Comparison of ENCODE assay signal across 23 cellular contexts in the genomic region with DNA sequence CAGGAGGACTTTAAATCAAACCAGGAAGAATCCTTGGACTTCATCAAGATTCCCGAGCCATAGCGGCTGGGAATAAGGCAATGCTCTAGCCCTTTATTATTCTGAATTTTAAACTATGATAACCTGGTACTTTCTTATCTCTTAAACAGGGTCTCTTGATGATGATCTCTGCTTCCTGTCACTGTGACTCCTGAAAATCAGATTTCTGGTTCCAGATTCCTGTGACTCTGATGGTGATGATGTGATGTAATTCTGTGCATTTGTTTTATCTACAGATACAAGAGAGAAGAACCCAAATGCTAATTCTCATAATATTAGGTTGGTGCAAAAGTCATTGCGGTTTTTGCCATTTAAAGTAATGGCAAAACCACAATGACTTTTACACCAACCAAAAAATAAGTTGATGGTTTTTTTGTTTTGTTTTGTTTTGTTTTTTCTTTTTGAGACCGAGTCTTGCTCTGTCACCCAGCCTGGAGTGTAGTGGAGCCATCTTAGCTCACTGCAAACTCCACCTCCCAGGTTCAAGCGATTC.
DNase-seq lines count a peak whose midpoint lies in the region; ATAC-seq, FAIRE-seq and TF ChIP-seq lines count a peak whose summit lies in the region.
"Had no signal": no experiment of that assay in that cellular context is flagged by ENCODE, and none has a peak within 500 bp of the region (broad histone marks: within the 10 kb centered on the region; RNA-seq: fewer than 3 reads in every experiment).

No MANE protein-coding gene starts in this region.

- DNase-seq in HepG2 (ENCODE audit: low spot score) (no peak), right lobe of liver (no peak), WERI-Rb-1 (no peak), keratinocyte (ENCODE audit: low read depth, low spot score) (no peak), SIG-M5 treated with dmso at 0.1 percent for 504 hours (lab: John Stamatoyannopoulos, UW; ENCODE audit: unreplicated experiment) (no peak), RPMI8226 (no peak)
- DNase-seq in T-helper 2 cell treated with Interferon-gamma antibody and Interleukin-4, amounts not matched to agents 5 μg/mL and 100 μg/mL, for 36 hours (ENCODE audit: low spot score): no peak
- DNase-seq: 8988T; ACHN; AML-193; C1 segment of cervical spinal cord; Calu3; CD4-positive, alpha-beta memory T cell; COR-L47; DMS53; DMS79 treated with DMSO at 0.1 percent for 48 hours; GF-D8; GOT3 had no signal

- no peak overlapping the region for H3K27ac ChIP-seq in HepG2 (ENCODE audit: extremely low read length, insufficient read depth, low read length)
- no peak overlapping the region for H3K27ac ChIP-seq in right lobe of liver
- peak overlapping the region; percentile 8; the same call in 1 of the 2 replicates for H3K27ac ChIP-seq in WERI-Rb-1
- no peak overlapping the region for H3K27ac ChIP-seq in keratinocyte (ENCODE audit: control insufficient read depth, insufficient read depth, low read length)
- H3K27ac ChIP-seq: A549 had no signal

- 52% methylated on average over 5 of the region's 5 CpGs for WGBS in HepG2 (ENCODE audit: low lambda C conversion rate)
- WGBS in right lobe of liver (ENCODE audit: insufficient coverage, low coverage, low lambda C conversion rate, missing lambda C conversion rate): 84% methylated on average over 5 of the region's 5 CpGs

- POLR2A ChIA-PET in HepG2 (lab: Yijun Ruan, JAX): no interaction called here

- H3K4me3 Mint-ChIP-seq in T-helper 2 cell treated with Interferon-gamma antibody and Interleukin-4, amounts not matched to agents 5 μg/mL and 100 μg/mL, for 36 hours: no peak overlapping the region
- H3K4me3 Mint-ChIP-seq: CD4-positive, alpha-beta memory T cell had no signal

- H3K36me3 Mint-ChIP-seq in T-helper 2 cell treated with Interferon-gamma antibody and Interleukin-4, amounts not matched to agents 5 μg/mL and 100 μg/mL, for 36 hours (ENCODE audit: low read depth): no peaks in the 10 kb centered on the region
- H3K36me3 Mint-ChIP-seq: CD4-positive, alpha-beta memory T cell had no signal

- H3K27me3 ChIP-seq in HepG2 (ENCODE audit: control insufficient read depth in 1 of 2, insufficient read depth in 2 of 2, low read length in 2 of 2) (no peaks in the 10 kb centered on the region; a peak in 1 of 5 replicates), right lobe of liver (no peaks in the 10 kb centered on the region), WERI-Rb-1 (ENCODE audit: insufficient read depth, low read depth, severe bottlenecking) (no peaks in the 10 kb centered on the region), keratinocyte (ENCODE audit: control insufficient read depth, extremely low read depth, insufficient read depth, low read length) (no peaks in the 10 kb centered on the region)

- H3K79me2 ChIP-seq in HepG2 (ENCODE audit: insufficient read depth, low read length) (no peaks in the 10 kb centered on the region), keratinocyte (ENCODE audit: control insufficient read depth, insufficient read depth, low read length) (no peaks in the 10 kb centered on the region)

- no peak overlapping the region for H2AFZ ChIP-seq in HepG2 (ENCODE audit: low read length)
- no peak overlapping the region for H2AFZ ChIP-seq in keratinocyte (ENCODE audit: control insufficient read depth, low read length)

- FAIRE-seq in HepG2 (lab: Jason Lieb, UNC): no peak
- FAIRE-seq in keratinocyte (lab: Jason Lieb, UNC): peak; percentile 32
- FAIRE-seq: A549, GM12891, GM18507, H54 had no signal

- H3K4me2 ChIP-seq in HepG2 (ENCODE audit: low read depth, low read length) (no peak overlapping the region), keratinocyte (ENCODE audit: control insufficient read depth, extremely low read depth, insufficient read depth, low read depth, low read length) (no peak overlapping the region)
- H3K4me2 ChIP-seq: A549 had no signal

- no peaks in the 10 kb centered on the region for H3K9me3 Mint-ChIP-seq in T-helper 2 cell treated with Interferon-gamma antibody and Interleukin-4, amounts not matched to agents 5 μg/mL and 100 μg/mL, for 36 hours
- H3K9me3 Mint-ChIP-seq: CD4-positive, alpha-beta memory T cell had no signal

- H3K36me3 ChIP-seq in HepG2 (replicated peaks in 1 of 2; ENCODE audit: control insufficient read depth in 1 of 2, insufficient read depth in 2 of 2, low read length in 2 of 2): no peaks in the 10 kb centered on the region
- no peaks in the 10 kb centered on the region for H3K36me3 ChIP-seq in right lobe of liver
- H3K36me3 ChIP-seq in WERI-Rb-1: no peaks in the 10 kb centered on the region
- H3K36me3 ChIP-seq in keratinocyte (ENCODE audit: control insufficient read depth in 2 of 2, extremely low read depth in 1 of 2, insufficient read depth in 2 of 2, low read length in 2 of 2): no peaks in the 10 kb centered on the region
- H3K36me3 ChIP-seq: HAP-1 had no signal

- H3K4me1 ChIP-seq in HepG2 (ENCODE audit: insufficient read depth, low read length) (peaks cover 8% of the 10 kb centered on the region), right lobe of liver (peaks cover 0 to 20% (median 3%) of the 10 kb centered on the region in 4 donors), keratinocyte (ENCODE audit: control insufficient read depth, extremely low read depth, insufficient read depth, low read length) (peaks cover 13% of the 10 kb centered on the region)
- H3K4me1 ChIP-seq: HAP-1 had no signal

- ATAC-seq in HepG2: no peak
- no peak for ATAC-seq in right lobe of liver
- ATAC-seq: A549 had no signal

- TF ChIP-seq RAD21 in HepG2 (CRISPR knock-in tag; IDR thresholded peaks at IDR 0.05): no peak

- TF ChIP-seq CTCF in HepG2 (CRISPR knock-in tag; IDR thresholded peaks at IDR 0.05) (no peak), right lobe of liver (IDR thresholded peaks at IDR 0.05) (no peak), WERI-Rb-1 (IDR thresholded peaks at IDR 0.05; ENCODE audit: low read depth, low read length) (no peak), keratinocyte (optimal IDR thresholded peaks at IDR 0.05 in 1 of 3, IDR thresholded peaks at IDR 0.05 in 1 of 3, conservative IDR thresholded peaks at IDR 0.05 in 1 of 3; ENCODE audit: extremely low read depth in 1 of 3, insufficient read depth in 2 of 3, low read length in 3 of 3) (no peak)

- H3K4me3 ChIP-seq in HepG2 (replicated peaks in 1 of 3; ENCODE audit: insufficient read depth in 1 of 3, low read depth in 2 of 3, low read length in 3 of 3) (no peak overlapping the region), right lobe of liver (no peak overlapping the region), WERI-Rb-1 (ENCODE audit: low read depth, low read length) (no peak overlapping the region), keratinocyte (ENCODE audit: control insufficient read depth in 2 of 3, extremely low read depth in 1 of 3, insufficient read depth in 2 of 3, low read depth in 1 of 3, low read length in 3 of 3) (no peak overlapping the region)
- H3K4me3 ChIP-seq: A549, HAP-1 had no signal

- TF ChIP-seq POLR2A in HepG2 (IDR thresholded peaks at IDR 0.05; ENCODE audit: insufficient read depth in 1 of 2, low read depth in 2 of 2, low read length in 2 of 2) (no peak), right lobe of liver (IDR thresholded peaks at IDR 0.05) (no peak)

- in situ Hi-C loops in HepG2 (cut with HindIII; ENCODE audit: extremely low pct_ligation_motif_present, low pct_unique_long_range_greater_than_20kb): no loop called here

- H3K27ac Mint-ChIP-seq in T-helper 2 cell treated with Interferon-gamma antibody and Interleukin-4, amounts not matched to agents 5 μg/mL and 100 μg/mL, for 36 hours: no peak overlapping the region
- H3K27ac Mint-ChIP-seq: CD4-positive, alpha-beta memory T cell had no signal

- dilution Hi-C loops in keratinocyte (cut with MboI; ENCODE audit: extremely low pct_ligation_motif_present, low sequenced_read_pairs): no loop called here

- H3K9me3 ChIP-seq in HepG2 (ENCODE audit: low read length): no peaks in the 10 kb centered on the region
- no peaks in the 10 kb centered on the region for H3K9me3 ChIP-seq in right lobe of liver
- H3K9me3 ChIP-seq in WERI-Rb-1 (ENCODE audit: severe bottlenecking): no peaks in the 10 kb centered on the region
- no peaks in the 10 kb centered on the region for H3K9me3 ChIP-seq in keratinocyte (ENCODE audit: control insufficient read depth, low read depth, low read length)
- H3K9me3 ChIP-seq: A549, HAP-1 had no signal

- H4K20me1 ChIP-seq in HepG2 (ENCODE audit: insufficient read depth, low read length): no peaks in the 10 kb centered on the region
- no peaks in the 10 kb centered on the region for H4K20me1 ChIP-seq in keratinocyte (ENCODE audit: control insufficient read depth, extremely low read depth, insufficient read depth, low read length)

- no TSS peak for BruUV-seq in HepG2 (replicated peaks; lab: Mats Ljungman, UMichigan)

- no peaks in the 10 kb centered on the region for H3K9me1 ChIP-seq in keratinocyte (ENCODE audit: control insufficient read depth, extremely low read depth, insufficient read depth, low read length)

- intact Hi-C loops in HepG2 (cut with micrococcal nuclease; ENCODE audit: unreplicated experiment): no loop called here
- intact Hi-C loops in right lobe of liver (cut with DNase I): no loop called here

- H3K9ac ChIP-seq in HepG2 (ENCODE audit: insufficient read depth, low read depth, low read length): no peak overlapping the region
- no peak overlapping the region for H3K9ac ChIP-seq in keratinocyte (ENCODE audit: control insufficient read depth, extremely low read depth, insufficient read depth, low read length)

- H3K4me1 Mint-ChIP-seq in T-helper 2 cell treated with Interferon-gamma antibody and Interleukin-4, amounts not matched to agents 5 μg/mL and 100 μg/mL, for 36 hours (ENCODE audit: low read depth): peaks cover 8% of the 10 kb centered on the region
- H3K4me1 Mint-ChIP-seq: CD4-positive, alpha-beta memory T cell had no signal

- TF ChIP-seq EP300 in HepG2 (IDR thresholded peaks at IDR 0.05; ENCODE audit: low read depth in 2 of 2, low read length in 2 of 2) (no peak), HepG2 (CRISPR knock-in tag; IDR thresholded peaks at IDR 0.05; ENCODE audit: borderline replicate concordance) (no peak)

- CTCF ChIA-PET in HepG2 (lab: Yijun Ruan, JAX; ENCODE audit: low intra/inter-chr PET ratio, low total read pairs): no interaction called here

- no peaks in the 10 kb centered on the region for H3K27me3 Mint-ChIP-seq in T-helper 2 cell treated with Interferon-gamma antibody and Interleukin-4, amounts not matched to agents 5 μg/mL and 100 μg/mL, for 36 hours (ENCODE audit: low read depth)

TF ChIP-seq in HepG2, 621 proteins besides CTCF, POLR2A, EP300 and RAD21 (continues in another document):
- no peak for TF ChIP-seq TOE1 (CRISPR knock-in tag; IDR thresholded peaks at IDR 0.05)
